In genomic region chr7:104643587-104644217, GRCh38 we compare ENCODE assay signal across 10 cellular contexts.
DNase-seq lines count a peak whose midpoint lies in the region; ATAC-seq and TF ChIP-seq lines count a peak whose summit lies in the region.
"Had no signal": no experiment of that assay in that cellular context is flagged by ENCODE, and none has a peak within 500 bp of the region (broad histone marks: within the 10 kb centered on the region; RNA-seq: fewer than 3 reads in every experiment).

No MANE protein-coding gene starts in this region.

- intact Hi-C loops in PC-9 (cut with micrococcal nuclease; ENCODE audit: unreplicated experiment): no loop called here
- intact Hi-C loops in CD8-positive, alpha-beta T cell (cut with DNase I, micrococcal nuclease): loop anchor here (2.0 to 5.0 kb wide), 2 partner anchors 274 to 275 kb away; no protein-coding TSS in a partner anchor

- DNase-seq in AG08395 (ENCODE audit: low spot score) (peak; percentile 12), PC-9 (no peak), germinal center (ENCODE audit: low spot score) (peak; percentile 7)
- no peak for DNase-seq in CD8-positive, alpha-beta T cell
- DNase-seq: activated T-cell treated with anti-CD3 and anti-CD28 coated beads, Interleukin-2, amount 50 U/mL, for 24 hours; NCI-H1105 treated with DMSO at 0.1 percent for 48 hours had no signal

- no peak overlapping the region for H3K27ac Mint-ChIP-seq in CD8-positive, alpha-beta T cell
- H3K27ac Mint-ChIP-seq: activated T-cell treated with anti-CD3 and anti-CD28 coated beads, Interleukin-2, amount 50 U/mL, for 24 hours had no signal

- H3K9me3 Mint-ChIP-seq in CD8-positive, alpha-beta T cell: no peaks in the 10 kb centered on the region
- H3K9me3 Mint-ChIP-seq: activated T-cell treated with anti-CD3 and anti-CD28 coated beads, Interleukin-2, amount 50 U/mL, for 24 hours had no signal

- no peak overlapping the region for H3K4me2 ChIP-seq in PC-9

- no peaks in the 10 kb centered on the region for H3K36me3 Mint-ChIP-seq in CD8-positive, alpha-beta T cell

- no peaks in the 10 kb centered on the region for H3K9me2 ChIP-seq in PC-9 (ENCODE audit: insufficient read depth)

- H3F3A ChIP-seq in PC-9 (ENCODE audit: insufficient read depth, low read depth): no peaks in the 10 kb centered on the region

- no peaks in the 10 kb centered on the region; the same call in 1 of the 2 replicates for H4K20me1 ChIP-seq in PC-9 (ENCODE audit: insufficient read depth)

- H3K4me3 ChIP-seq in GM12875 (ENCODE audit: low read depth, low read length): no peak overlapping the region
- no peak overlapping the region for H3K4me3 ChIP-seq in PC-9
- no peak overlapping the region for H3K4me3 ChIP-seq in CD8-positive, alpha-beta T cell (ENCODE audit: low read depth, low read length)

- H3K36me3 ChIP-seq in PC-9 (ENCODE audit: low read depth): no peaks in the 10 kb centered on the region
- no peaks in the 10 kb centered on the region for H3K36me3 ChIP-seq in CD8-positive, alpha-beta T cell (ENCODE audit: insufficient read depth, low read length)

- POLR2A ChIA-PET in PC-9 (lab: Charles Lee; ENCODE audit: unreplicated experiment): no interaction called here
- POLR2A ChIA-PET in CD8-positive, alpha-beta T cell (lab: Charles Lee): interaction anchor here (1.4 kb wide), 1 partner anchor 11 kb away, joined by 5 read pairs; no protein-coding TSS in a partner anchor

- CTCF ChIA-PET in PC-9 (lab: Charles Lee): interaction anchor here (0.5 to 0.6 kb wide), 2 partner anchors 21 to 275 kb away, joined by 6 read pairs; no protein-coding TSS in a partner anchor
- CTCF ChIA-PET in CD8-positive, alpha-beta T cell (lab: Charles Lee): interaction anchor here (1.2 to 1.3 kb wide), 3 partner anchors 9 to 14 kb away, joined by 3 to 4 read pairs (median 3); no protein-coding TSS in a partner anchor

- H3K27me3 Mint-ChIP-seq in CD8-positive, alpha-beta T cell (ENCODE audit: low read depth): peaks cover 20% of the 10 kb centered on the region

- no peak overlapping the region for H2AFZ ChIP-seq in PC-9

- no peak overlapping the region for H3K27ac ChIP-seq in PC-9
- H3K27ac ChIP-seq in CD8-positive, alpha-beta T cell (ENCODE audit: low read depth, low read length): no peak overlapping the region

- ATAC-seq in HG02763 (IDR thresholded peaks at IDR 0.05; ENCODE audit: unreplicated experiment) (no peak), HG02884 (IDR thresholded peaks at IDR 0.05; ENCODE audit: unreplicated experiment) (no peak), HG03045 (IDR thresholded peaks at IDR 0.05; ENCODE audit: unreplicated experiment) (no peak)
- ATAC-seq in CD8-positive, alpha-beta T cell: no peak

- H3K79me2 ChIP-seq in PC-9 (ENCODE audit: low read depth): no peaks in the 10 kb centered on the region

- no peaks in the 10 kb centered on the region for H3K4me1 Mint-ChIP-seq in CD8-positive, alpha-beta T cell (ENCODE audit: low read depth)

- peaks cover 29% of the 10 kb centered on the region; the same call in 1 of the 2 replicates for H3K27me3 ChIP-seq in PC-9 (ENCODE audit: insufficient read depth, low read depth)
- H3K27me3 ChIP-seq in CD8-positive, alpha-beta T cell (ENCODE audit: insufficient read depth, low read length): no peaks in the 10 kb centered on the region

- no peaks in the 10 kb centered on the region for H3K9me3 ChIP-seq in PC-9 (ENCODE audit: insufficient read depth, low read depth)
- no peaks in the 10 kb centered on the region for H3K9me3 ChIP-seq in CD8-positive, alpha-beta T cell (ENCODE audit: low read length)

- no TSS peak for BruUV-seq in PC-9 (replicated peaks; lab: Mats Ljungman, UMichigan)

- TF ChIP-seq CTCF in GM12875 (IDR thresholded peaks at IDR 0.05; ENCODE audit: borderline replicate concordance, insufficient read depth, low read depth, low read length) (peak; percentile 43; the same call in 1 of the 2 replicates), PC-9 (conservative IDR thresholded peaks at IDR 0.05) (peak; percentile 60; the same call in 1 of the 2 replicates)
- no peak for TF ChIP-seq CTCF in CD8-positive, alpha-beta T cell (IDR thresholded peaks at IDR 0.05)

- no peaks in the 10 kb centered on the region for H3K4me1 ChIP-seq in PC-9 (replicated peaks; ENCODE audit: insufficient read depth)
- H3K4me1 ChIP-seq in CD8-positive, alpha-beta T cell (ENCODE audit: insufficient read depth, low read length): no peaks in the 10 kb centered on the region

- no peak overlapping the region for H3K4me3 Mint-ChIP-seq in CD8-positive, alpha-beta T cell
- H3K4me3 Mint-ChIP-seq: activated T-cell treated with anti-CD3 and anti-CD28 coated beads, Interleukin-2, amount 50 U/mL, for 24 hours had no signal

Comparison
In these comparisons a context has a peak if more than half of its experiments do, and no peak if none do; other contexts are left out.
1. DNase-seq: peak in AG08395 (single experiment) and germinal center (single experiment); none in PC-9 (0 of 2) and CD8-positive, alpha-beta T cell (0 of 7).